In the genomic region with DNA sequence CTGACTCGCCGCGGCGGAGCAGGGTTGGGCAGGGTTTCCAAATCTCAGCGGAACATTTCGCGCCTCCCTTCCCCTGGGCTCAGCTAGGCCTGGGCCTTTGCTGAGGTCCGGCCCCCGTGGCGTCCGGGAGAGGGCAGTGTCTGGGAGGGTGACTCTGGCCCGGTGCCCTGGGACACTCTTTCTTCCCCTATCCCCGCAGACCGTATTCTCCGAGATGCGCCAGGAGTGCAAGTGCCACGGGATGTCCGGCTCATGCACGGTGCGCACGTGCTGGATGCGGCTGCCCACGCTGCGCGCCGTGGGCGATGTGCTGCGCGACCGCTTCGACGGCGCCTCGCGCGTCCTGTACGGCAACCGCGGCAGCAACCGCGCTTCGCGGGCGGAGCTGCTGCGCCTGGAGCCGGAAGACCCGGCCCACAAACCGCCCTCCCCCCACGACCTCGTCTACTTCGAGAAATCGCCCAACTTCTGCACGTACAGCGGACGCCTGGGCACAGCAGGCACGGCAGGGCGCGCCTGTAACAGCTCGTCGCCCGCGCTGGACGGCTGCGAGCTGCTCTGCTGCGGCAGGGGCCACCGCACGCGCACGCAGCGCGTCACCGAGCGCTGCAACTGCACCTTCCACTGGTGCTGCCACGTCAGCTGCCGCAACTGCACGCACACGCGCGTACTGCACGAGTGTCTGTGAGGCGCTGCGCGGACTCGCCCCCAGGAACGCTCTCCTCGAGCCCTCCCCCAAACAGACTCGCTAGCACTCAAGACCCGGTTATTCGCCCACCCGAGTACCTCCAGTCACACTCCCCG, we compare ENCODE assay signal across 8 cellular contexts. TPM values are rescaled to one million over a fixed set of nuclear protein-coding genes. Genes with fewer than 3 reads are reported as not detected.
DNase-seq lines count a peak whose midpoint lies in the region; ATAC-seq and TF ChIP-seq lines count a peak whose summit lies in the region.
"Had no signal": no experiment of that assay in that cellular context is flagged by ENCODE, and none has a peak within 500 bp of the region (broad histone marks: within the 10 kb centered on the region; RNA-seq: fewer than 3 reads in every experiment).

No MANE protein-coding gene starts in this region.

- DNase-seq in HK-2 (ENCODE audit: unreplicated experiment) (peak; percentile 52), esophagus squamous epithelium (lab: John Stamatoyannopoulos, UW) (no peak), progenitor cell of endocrine pancreas (ENCODE audit: low spot score, unreplicated experiment) (no peak), DMS79 (lab: John Stamatoyannopoulos, UW) (no peak)
- DNase-seq in activated CD4-positive, alpha-beta T cell treated with anti-CD3 and anti-CD28 coated beads for 4 hours, result peak; percentile 37 to 39

- TF ChIP-seq POLR2A in esophagus squamous epithelium (IDR thresholded peaks at IDR 0.05), result no peak

- intact Hi-C loops in esophagus squamous epithelium (cut with DNase I), result loop anchor here (10.0 kb wide), 1 partner anchor 56 kb away; a partner anchor contains a TSS

- H3K27ac ChIP-seq in esophagus squamous epithelium, result no peak overlapping the region

- H3K27me3 ChIP-seq in esophagus squamous epithelium, result peaks cover 24 to 100% (median 34%) of the 10 kb centered on the region in 4 donors

- H3K27me3 Mint-ChIP-seq in progenitor cell of endocrine pancreas, result peaks cover 96% of the 10 kb centered on the region

- H3K4me1 ChIP-seq in esophagus squamous epithelium, result peaks cover 39 to 51% (median 40%) of the 10 kb centered on the region in 3 donors

- 1 to 3% methylated on average over 16 to 29 of the region's 91 CpGs for WGBS in esophagus squamous epithelium, 2 donors

- H3K9me3 ChIP-seq in esophagus squamous epithelium, result no peaks in the 10 kb centered on the region

- no peaks in the 10 kb centered on the region for H3K36me3 ChIP-seq in esophagus squamous epithelium

- H3K4me3 Mint-ChIP-seq in progenitor cell of endocrine pancreas (ENCODE audit: low read depth), result peak overlapping the region; percentile 61

- ATAC-seq in HG03439 (IDR thresholded peaks at IDR 0.05; ENCODE audit: unreplicated experiment) (no peak), HG03175 (IDR thresholded peaks at IDR 0.05; ENCODE audit: unreplicated experiment) (no peak)

- peaks cover 15% of the 10 kb centered on the region for H3K4me1 Mint-ChIP-seq in progenitor cell of endocrine pancreas (ENCODE audit: low read depth)

- H3K27ac Mint-ChIP-seq in progenitor cell of endocrine pancreas, result peak overlapping the region; percentile 57

- H3K4me3 ChIP-seq in esophagus squamous epithelium, result peak overlapping the region; percentile 1 to 63 (median 40)

- H3K36me3 Mint-ChIP-seq in progenitor cell of endocrine pancreas (ENCODE audit: insufficient read depth), result no peaks in the 10 kb centered on the region

- TF ChIP-seq CTCF in esophagus squamous epithelium (IDR thresholded peaks at IDR 0.05), result peak in 1 of 6 experiments; percentile 6
- TF ChIP-seq CTCF in progenitor cell of endocrine pancreas (IDR thresholded peaks at IDR 0.05; ENCODE audit: unreplicated experiment), result peak; percentile 40

- no peaks in the 10 kb centered on the region for H3K9me3 Mint-ChIP-seq in progenitor cell of endocrine pancreas (ENCODE audit: low read depth)

RNA-seq across cellular contexts. Expression of a gene that starts 3.0 kb away (rescaled TPM):
- under 1 TPM in 1 of 4 donors, not detected in 3; 0.41 TPM for total RNA-seq in esophagus squamous epithelium
- not detected in 2 replicates for total RNA-seq in progenitor cell of endocrine pancreas
- total RNA-seq: SK-MEL-5 had no signal

RNA-seq across cellular contexts. Expression of a gene that starts 9.6 kb away (rescaled TPM):
- 1 to 10 TPM in 1 of 4 donors, under 1 TPM in 3; 0.19 to 6.3 (median 0.61) TPM for total RNA-seq in esophagus squamous epithelium
- 0.17 TPM in 1 of 2 replicates, not detected in the other for total RNA-seq in progenitor cell of endocrine pancreas

RNA-seq across cellular contexts. Expression of a gene that starts 18.0 kb away (rescaled TPM):
- total RNA-seq in esophagus squamous epithelium, result under 1 TPM; 0.19 to 0.40 (median 0.26) TPM
- 0.40 and 0.57 TPM in 2 replicates for total RNA-seq in progenitor cell of endocrine pancreas

RNA-seq across cellular contexts. Expression of a gene that starts 23.9 kb away (rescaled TPM):
- total RNA-seq in esophagus squamous epithelium (10 to 100 TPM; 52.2 to 76.2 (median 61.6) TPM), progenitor cell of endocrine pancreas (135 and 149 TPM in 2 replicates)

RNA-seq across cellular contexts. Expression of a gene that starts 37.4 kb away (rescaled TPM):
- 10 to 100 TPM; 31.9 to 58.6 (median 47.8) TPM for total RNA-seq in esophagus squamous epithelium
- total RNA-seq in progenitor cell of endocrine pancreas, result 52.7 and 59.4 TPM in 2 replicates

Comparison
In these comparisons a context has a peak if more than half of its experiments do, and no peak if none do; other contexts are left out.
1. DNase-seq: peak in HK-2 (single experiment) and activated CD4-positive, alpha-beta T cell treated with anti-CD3 and anti-CD28 coated beads for 4 hours (2 of 2); none in esophagus squamous epithelium (single experiment), progenitor cell of endocrine pancreas (single experiment) and DMS79 (single experiment).